ENCODE assay signal across 9 cellular contexts in genomic region chr1:6459850-6460265, GRCh38. TPM values are rescaled to one million over a fixed set of nuclear protein-coding genes. Genes with fewer than 3 reads are reported as not detected.
DNase-seq lines count a peak whose midpoint lies in the region; ATAC-seq and TF ChIP-seq lines count a peak whose summit lies in the region.
"Had no signal": no experiment of that assay in that cellular context is flagged by ENCODE, and none has a peak within 500 bp of the region (broad histone marks: within the 10 kb centered on the region; RNA-seq: fewer than 3 reads in every experiment).

No MANE protein-coding gene starts in this region.

- no peaks in the 10 kb centered on the region for H3K9me3 Mint-ChIP-seq in HFFc6

- no peak overlapping the region for H3K4me3 ChIP-seq in NB4 (ENCODE audit: low read depth, low read length)
- peak overlapping the region; percentile 2 to 58 (median 34) for H3K4me3 ChIP-seq in esophagus squamous epithelium

- intact Hi-C loops in esophagus squamous epithelium (cut with DNase I), result no loop called here

- TF ChIP-seq POLR2A in NB4 (IDR thresholded peaks at IDR 0.05; ENCODE audit: extremely low read depth, insufficient read length) (no peak), esophagus squamous epithelium (IDR thresholded peaks at IDR 0.05) (peak in 1 of 4 donors; percentile 16)

- peaks cover 0 to 51% (median 10%) of the 10 kb centered on the region in 3 donors for H3K36me3 ChIP-seq in esophagus squamous epithelium

- no peak overlapping the region for H3K4me3 Mint-ChIP-seq in HFFc6

- DNase-seq in NB4 (ENCODE audit: low read depth), result peak; percentile 27
- peak; percentile 73 for DNase-seq in activated CD4-positive, alpha-beta T cell treated with anti-CD3 and anti-CD28 coated beads, Interleukin-2, amount 50 U/mL, for 1 hour
- no peak for DNase-seq in esophagus squamous epithelium (lab: John Stamatoyannopoulos, UW)
- peak in 2 of 3 donors; percentile 53 to 56 for DNase-seq in stimulated activated CD4-positive, alpha-beta T cell treated with anti-CD3 and anti-CD28 coated beads, TNF-alpha, amount 100 ng/mL, for 1 hour (ENCODE audit: low read depth in 3 of 3, low spot score in 1 of 3)
- no peak for DNase-seq in HFFc6
- no peak for DNase-seq in NCI-H187 treated with DMSO at 0.1 percent for 48 hours (lab: John Stamatoyannopoulos, UW)

- H3K4me1 Mint-ChIP-seq in HFFc6 (ENCODE audit: low read depth), result no peaks in the 10 kb centered on the region

- WGBS in esophagus squamous epithelium, 2 donors, result 22 to 59% methylated on average over 8 to 10 of the region's 18 CpGs

- H3K36me3 Mint-ChIP-seq in HFFc6 (ENCODE audit: low read depth), result peaks cover 7% of the 10 kb centered on the region

- ATAC-seq in HG03442 (IDR thresholded peaks at IDR 0.05; ENCODE audit: unreplicated experiment) (no peak), GM18870 (IDR thresholded peaks at IDR 0.05; ENCODE audit: unreplicated experiment) (no peak)

- H3K27ac ChIP-seq in esophagus squamous epithelium, result peak overlapping the region in 2 of 4 donors; percentile 74 to 78

- peaks cover 5 to 32% (median 14%) of the 10 kb centered on the region in 3 donors for H3K4me1 ChIP-seq in esophagus squamous epithelium

- no peak overlapping the region for H3K27ac Mint-ChIP-seq in HFFc6

- H3K9me3 ChIP-seq in esophagus squamous epithelium, result no peaks in the 10 kb centered on the region

- TF ChIP-seq CTCF in NB4 (IDR thresholded peaks at IDR 0.05; ENCODE audit: low read depth, low read length) (no peak), esophagus squamous epithelium (IDR thresholded peaks at IDR 0.05) (no peak), HFFc6 (IDR thresholded peaks at IDR 0.05) (no peak)

- H3K27me3 ChIP-seq in esophagus squamous epithelium, result peaks cover 0 to 62% (median 0%) of the 10 kb centered on the region in 4 donors

- H3K27me3 Mint-ChIP-seq in HFFc6 (ENCODE audit: insufficient read depth), result peaks cover 33% of the 10 kb centered on the region

RNA-seq across cellular contexts. Expression of gene TNFRSF25, which starts 6.1 kb away (rescaled TPM):
- total RNA-seq in esophagus squamous epithelium, result 10 to 100 TPM; 22.1 to 47.3 (median 34.3) TPM
- total RNA-seq in HFFc6 (2021; fragmentation: NEBNext Ultra II Directional; extraction: Animal tissue kit (Norgen Biotek cat#: 25700)), result 1 to 10 TPM; 1.8 to 3.2 (median 2.7) TPM

RNA-seq across cellular contexts. Expression of gene PLEKHG5, which starts 31.6 kb away (rescaled TPM):
- 10 to 100 TPM; 24.3 to 37.8 (median 32.6) TPM for total RNA-seq in esophagus squamous epithelium
- total RNA-seq in HFFc6 (2021; fragmentation: NEBNext Ultra II Directional; extraction: Animal tissue kit (Norgen Biotek cat#: 25700)), result 1 to 10 TPM; 6.4 to 7.2 (median 6.6) TPM

RNA-seq across cellular contexts. Expression of gene ESPN, which starts 35.3 kb away (rescaled TPM):
- total RNA-seq in esophagus squamous epithelium, result 10 to 100 TPM; 14.5 to 22.2 (median 18.6) TPM
- not detected for total RNA-seq in HFFc6 (2021; fragmentation: NEBNext Ultra II Directional; extraction: Animal tissue kit (Norgen Biotek cat#: 25700))

RNA-seq across cellular contexts. Expression of gene HES2, which starts 40.1 kb away (rescaled TPM):
- total RNA-seq in esophagus squamous epithelium, result 10 to 100 TPM; 40.5 to 51.9 (median 50.2) TPM
- under 1 TPM in 4 of 6 experiments, not detected in 2; 0.14 to 0.35 (median 0.30) TPM for total RNA-seq in HFFc6 (2021; fragmentation: NEBNext Ultra II Directional; extraction: Animal tissue kit (Norgen Biotek cat#: 25700))
- total RNA-seq: HT-29 had no signal

Comparison
In these comparisons a context has a peak if more than half of its experiments do, and no peak if none do; other contexts are left out.
1. DNase-seq: peak in NB4 (single experiment), activated CD4-positive, alpha-beta T cell treated with anti-CD3 and anti-CD28 coated beads, Interleukin-2, amount 50 U/mL, for 1 hour (single experiment) and stimulated activated CD4-positive, alpha-beta T cell treated with anti-CD3 and anti-CD28 coated beads, TNF-alpha, amount 100 ng/mL, for 1 hour (2 of 3); none in esophagus squamous epithelium (single experiment), HFFc6 (single experiment) and NCI-H187 treated with DMSO at 0.1 percent for 48 hours (single experiment).
2. RNA of gene TNFRSF25, which starts 6.1 kb away (total RNA-seq): 22.1 to 47.3 TPM in esophagus squamous epithelium; 1.8 to 3.2 TPM in HFFc6; every median in the first group is over 4 times any median in the second.
3. RNA of gene ESPN, which starts 35.3 kb away (total RNA-seq): 14.5 to 22.2 TPM in esophagus squamous epithelium; not detected in HFFc6; every median in the first group is over 10 times any median in the second.